Comparison of ENCODE assay signal across 13 cellular contexts in genomic region chr19:6708913-6709312, GRCh38. TPM values are rescaled to one million over a fixed set of nuclear protein-coding genes. Genes with fewer than 3 reads are reported as not detected.
DNase-seq lines count a peak whose midpoint lies in the region; ATAC-seq, FAIRE-seq and TF ChIP-seq lines count a peak whose summit lies in the region.
"Not testable (repeated sequence)": the region's sequence is repeated elsewhere in the genome, so short reads cannot be mapped to it uniquely, and the experiment has no call there.
"Had no signal": no experiment of that assay in that cellular context is flagged by ENCODE, and none has a peak within 500 bp of the region (broad histone marks: within the 10 kb centered on the region; RNA-seq: fewer than 3 reads in every experiment).

No MANE protein-coding gene starts in this region.

- 0 out of 2 replicates have a peak, but pooled peaks cover 23% of the 10 kb centered on the region for H3K4me1 ChIP-seq in HepG2 (ENCODE audit: insufficient read depth, low read length)
- H3K4me1 ChIP-seq in lower lobe of right lung = not testable (repeated sequence)

- intact Hi-C loops in Right ventricle myocardium inferior (cut with DNase I); HepG2 (cut with micrococcal nuclease; ENCODE audit: unreplicated experiment); lower lobe of right lung (cut with DNase I); posterior vena cava (cut with DNase I): not testable (repeated sequence)

- WGBS in HepG2 (ENCODE audit: low lambda C conversion rate) = 97% methylated on average over 12 of the region's 12 CpGs

- not testable (repeated sequence) for H3K27ac ChIP-seq in HepG2 (ENCODE audit: extremely low read length, insufficient read depth, low read length); lower lobe of right lung

- BruUV-seq in HepG2 (replicated peaks; lab: Mats Ljungman, UMichigan) = not testable (repeated sequence)

- H2AFZ ChIP-seq in HepG2 (ENCODE audit: low read length) = not testable (repeated sequence)

- not testable (repeated sequence) for FAIRE-seq in HepG2 (lab: Jason Lieb, UNC)

- POLR2A ChIA-PET in HepG2 (lab: Yijun Ruan, JAX) = interaction anchor here (0.7 to 0.9 kb wide), 3 partner anchors 12 to 24 kb away, joined by 3 to 4 read pairs (median 3); partner anchors contain the start of gene C3

- not testable (repeated sequence) for TF ChIP-seq EP300 in HepG2 (IDR thresholded peaks at IDR 0.05; ENCODE audit: low read depth in 2 of 2, low read length in 2 of 2); HepG2 (CRISPR knock-in tag; IDR thresholded peaks at IDR 0.05; ENCODE audit: borderline replicate concordance)

- not testable (repeated sequence) for H3K4me2 ChIP-seq in HepG2 (ENCODE audit: low read depth, low read length)

- peak overlapping the region; percentile 8 for H3K27ac Mint-ChIP-seq in stimulated activated effector memory CD8-positive, alpha-beta T cell treated with anti-CD3 and anti-CD28 coated beads, Interleukin-12 subunit alpha, Interleukin-12 subunit beta, amount 100 ng/mL, for 72 hours

- not testable (repeated sequence) for TF ChIP-seq CTCF in HepG2 (CRISPR knock-in tag; IDR thresholded peaks at IDR 0.05); lower lobe of right lung (IDR thresholded peaks at IDR 0.05)

- H3K36me3 ChIP-seq in HepG2 (replicated peaks in 1 of 2; ENCODE audit: control insufficient read depth in 1 of 2, insufficient read depth in 2 of 2, low read length in 2 of 2) = peaks cover 33 to 83% of the 10 kb centered on the region in 2 experiments
- peaks cover 50% of the 10 kb centered on the region for H3K36me3 ChIP-seq in lower lobe of right lung

- H3K36me3 Mint-ChIP-seq in stimulated activated effector memory CD8-positive, alpha-beta T cell treated with anti-CD3 and anti-CD28 coated beads, Interleukin-12 subunit alpha, Interleukin-12 subunit beta, amount 100 ng/mL, for 72 hours = not testable (repeated sequence)

- in situ Hi-C loops in HepG2 (cut with HindIII; ENCODE audit: extremely low pct_ligation_motif_present, low pct_unique_long_range_greater_than_20kb) = not testable (repeated sequence)

- not testable (repeated sequence) for H3K9ac ChIP-seq in HepG2 (ENCODE audit: insufficient read depth, low read depth, low read length)

- H3K4me1 Mint-ChIP-seq in stimulated activated effector memory CD8-positive, alpha-beta T cell treated with anti-CD3 and anti-CD28 coated beads, Interleukin-12 subunit alpha, Interleukin-12 subunit beta, amount 100 ng/mL, for 72 hours = peaks cover 22% of the 10 kb centered on the region

- not testable (repeated sequence) for H3K27me3 ChIP-seq in HepG2 (ENCODE audit: control insufficient read depth in 1 of 2, insufficient read depth in 2 of 2, low read length in 2 of 2); lower lobe of right lung (ENCODE audit: low read depth)

- not testable (repeated sequence) for ATAC-seq in Right ventricle myocardium inferior; HepG2; lower lobe of right lung; stimulated activated effector memory CD8-positive, alpha-beta T cell treated with anti-CD3 and anti-CD28 coated beads, Interleukin-12 subunit alpha, Interleukin-12 subunit beta, amount 100 ng/mL, for 72 hours

- not testable (repeated sequence) for TF ChIP-seq RAD21 in HepG2 (CRISPR knock-in tag; IDR thresholded peaks at IDR 0.05)

- H3K4me3 ChIP-seq in HepG2 (replicated peaks in 1 of 3; ENCODE audit: insufficient read depth in 1 of 3, low read depth in 2 of 3, low read length in 3 of 3); lower lobe of right lung: not testable (repeated sequence)

- not testable (repeated sequence) for TF ChIP-seq POLR2A in HepG2 (IDR thresholded peaks at IDR 0.05; ENCODE audit: insufficient read depth in 1 of 2, low read depth in 2 of 2, low read length in 2 of 2)

- not testable (repeated sequence) for H3K9me3 ChIP-seq in HepG2 (ENCODE audit: low read length); lower lobe of right lung

- DNase-seq in Right ventricle myocardium inferior (ENCODE audit: missing footprints) (peak; percentile 45), lower lobe of right lung (peak; percentile 4), posterior vena cava (ENCODE audit: low spot score) (peak; percentile 34)
- DNase-seq in HepG2 (ENCODE audit: low spot score); stimulated activated effector memory CD8-positive, alpha-beta T cell treated with anti-CD3 and anti-CD28 coated beads, Interleukin-12 subunit alpha, Interleukin-12 subunit beta, amount 100 ng/mL, for 72 hours (ENCODE audit: low spot score in 2 of 2): not testable (repeated sequence)

- CTCF ChIA-PET in HepG2 (lab: Yijun Ruan, JAX; ENCODE audit: low intra/inter-chr PET ratio, low total read pairs) = not testable (repeated sequence)

- not testable (repeated sequence) for H3K4me3 Mint-ChIP-seq in stimulated activated effector memory CD8-positive, alpha-beta T cell treated with anti-CD3 and anti-CD28 coated beads, Interleukin-12 subunit alpha, Interleukin-12 subunit beta, amount 100 ng/mL, for 72 hours

- not testable (repeated sequence) for H3K9me3 Mint-ChIP-seq in stimulated activated effector memory CD8-positive, alpha-beta T cell treated with anti-CD3 and anti-CD28 coated beads, Interleukin-12 subunit alpha, Interleukin-12 subunit beta, amount 100 ng/mL, for 72 hours

- peaks cover 70% of the 10 kb centered on the region for H4K20me1 ChIP-seq in HepG2 (ENCODE audit: insufficient read depth, low read length)

- not testable (repeated sequence) for H3K79me2 ChIP-seq in HepG2 (ENCODE audit: insufficient read depth, low read length)

RNA-seq across cellular contexts. Expression of gene C3, which starts 11.5 kb away (rescaled TPM):
- total RNA-seq in Right ventricle myocardium inferior (482 TPM), HepG2 (2016; rRNA removed; fragmentation: Illumina TruSeq; extraction: Trizol) (700 and 1,455 TPM in 2 replicates), lower lobe of right lung (1,321 TPM), posterior vena cava (1,000 to 10,000 TPM in 1 of 2 donors, 100 to 1,000 TPM in 1; 929 to 2,763 TPM)
- total RNA-seq in HepG2 (2016; cell fraction: cytosol; rRNA removed; fragmentation: Illumina TruSeq; extraction: Trizol; ENCODE audit: low read depth) = 160 and 192 TPM in 2 replicates
- total RNA-seq in HepG2 (2016; cell fraction: insoluble cytoplasmic fraction; rRNA removed; fragmentation: Illumina TruSeq; extraction: Trizol) = 643 and 1,412 TPM in 2 replicates
- 268 and 291 TPM in 2 replicates for total RNA-seq in HepG2 (2016; cell fraction: membrane; rRNA removed; fragmentation: Illumina TruSeq; extraction: Trizol)
- total RNA-seq in HepG2 (2016; cell fraction: nucleus; rRNA removed; fragmentation: Illumina TruSeq; extraction: Trizol) = 1,410 and 1,846 TPM in 2 replicates
- 6,272 and 9,798 TPM in 2 replicates for polyA plus RNA-seq in HepG2 (2011; rRNA removed)
- 4,601 and 7,618 TPM in 2 replicates for polyA plus RNA-seq in HepG2 (2011; cell fraction: cytosol; rRNA removed)
- 6,023 and 6,891 TPM in 2 replicates for polyA plus RNA-seq in HepG2 (2011; cell fraction: nucleus; rRNA removed)
- 3,859 and 6,494 TPM in 2 replicates for polyA plus RNA-seq in HepG2 (2012)
- polyA plus RNA-seq in HepG2 (2016; cell fraction: cytosol; fragmentation: Illumina TruSeq; extraction: Trizol; ENCODE audit: low read depth) = 195 and 210 TPM in 2 replicates
- 903 and 1,023 TPM in 2 replicates for polyA plus RNA-seq in HepG2 (2016; cell fraction: insoluble cytoplasmic fraction; fragmentation: Illumina TruSeq; extraction: Trizol; ENCODE audit: low read depth)
- 286 and 340 TPM in 2 replicates for polyA plus RNA-seq in HepG2 (2016; cell fraction: membrane; fragmentation: Illumina TruSeq; extraction: Trizol; ENCODE audit: low read depth)
- polyA plus RNA-seq in HepG2 (2016; cell fraction: nucleus; fragmentation: Illumina TruSeq; extraction: Trizol; ENCODE audit: insufficient read depth, low read depth) = 3,631 and 3,793 TPM in 2 replicates
- polyA minus RNA-seq in HepG2 (2011; rRNA and poly(A)+ RNA removed; ENCODE audit: low replicate concordance) = 785 and 9,683 TPM in 2 replicates
- polyA minus RNA-seq in HepG2 (2011; cell fraction: cytosol; rRNA and poly(A)+ RNA removed) = 2,000 and 4,520 TPM in 2 replicates
- 1,680 and 2,385 TPM in 2 replicates for polyA minus RNA-seq in HepG2 (2011; cell fraction: nucleus; rRNA and poly(A)+ RNA removed)
- total RNA-seq: CD4-positive, CD25-positive, alpha-beta regulatory T cell had no signal
- polyA plus RNA-seq: CD4-positive, alpha-beta memory T cell; CD4-positive, CD25-positive, alpha-beta regulatory T cell; CD8-positive, alpha-beta memory T cell had no signal

RNA-seq across cellular contexts. Expression of gene GPR108, which starts 28.5 kb away (rescaled TPM):
- total RNA-seq in Right ventricle myocardium inferior (23.9 TPM), HepG2 (2016; rRNA removed; fragmentation: Illumina TruSeq; extraction: Trizol) (24.1 and 36.4 TPM in 2 replicates), lower lobe of right lung (87.0 TPM), posterior vena cava (10 to 100 TPM; 39.3 to 43.4 TPM)
- total RNA-seq in HepG2 (2016; cell fraction: cytosol; rRNA removed; fragmentation: Illumina TruSeq; extraction: Trizol; ENCODE audit: low read depth) = 38.0 and 46.7 TPM in 2 replicates
- total RNA-seq in HepG2 (2016; cell fraction: insoluble cytoplasmic fraction; rRNA removed; fragmentation: Illumina TruSeq; extraction: Trizol) = 17.4 and 36.4 TPM in 2 replicates
- 50.7 and 59.0 TPM in 2 replicates for total RNA-seq in HepG2 (2016; cell fraction: membrane; rRNA removed; fragmentation: Illumina TruSeq; extraction: Trizol)
- 28.9 and 37.5 TPM in 2 replicates for total RNA-seq in HepG2 (2016; cell fraction: nucleus; rRNA removed; fragmentation: Illumina TruSeq; extraction: Trizol)
- 63.0 and 69.7 TPM in 2 replicates for polyA plus RNA-seq in HepG2 (2011; rRNA removed)
- polyA plus RNA-seq in HepG2 (2011; cell fraction: cytosol; rRNA removed) = 52.1 and 59.5 TPM in 2 replicates
- 207 and 243 TPM in 2 replicates for polyA plus RNA-seq in HepG2 (2011; cell fraction: nucleus; rRNA removed)
- polyA plus RNA-seq in HepG2 (2012) = 28.8 and 45.1 TPM in 2 replicates
- 45.8 and 48.0 TPM in 2 replicates for polyA plus RNA-seq in HepG2 (2016; cell fraction: cytosol; fragmentation: Illumina TruSeq; extraction: Trizol; ENCODE audit: low read depth)
- polyA plus RNA-seq in HepG2 (2016; cell fraction: insoluble cytoplasmic fraction; fragmentation: Illumina TruSeq; extraction: Trizol; ENCODE audit: low read depth) = 22.1 and 29.5 TPM in 2 replicates
- polyA plus RNA-seq in HepG2 (2016; cell fraction: membrane; fragmentation: Illumina TruSeq; extraction: Trizol; ENCODE audit: low read depth) = 52.9 and 59.3 TPM in 2 replicates
- 87.3 and 93.9 TPM in 2 replicates for polyA plus RNA-seq in HepG2 (2016; cell fraction: nucleus; fragmentation: Illumina TruSeq; extraction: Trizol; ENCODE audit: insufficient read depth, low read depth)
- 154 and 189 TPM in 2 replicates for polyA minus RNA-seq in HepG2 (2011; rRNA and poly(A)+ RNA removed; ENCODE audit: low replicate concordance)
- 18.7 and 18.9 TPM in 2 replicates for polyA minus RNA-seq in HepG2 (2011; cell fraction: cytosol; rRNA and poly(A)+ RNA removed)
- polyA minus RNA-seq in HepG2 (2011; cell fraction: nucleus; rRNA and poly(A)+ RNA removed) = 28.3 and 32.7 TPM in 2 replicates

RNA-seq across cellular contexts. Expression of gene TRIP10, which starts 30.6 kb away (rescaled TPM):
- total RNA-seq in Right ventricle myocardium inferior (147 TPM), HepG2 (2016; rRNA removed; fragmentation: Illumina TruSeq; extraction: Trizol) (24.1 and 32.5 TPM in 2 replicates), lower lobe of right lung (65.8 TPM), posterior vena cava (10 to 100 TPM; 83.2 to 92.6 TPM)
- total RNA-seq in HepG2 (2016; cell fraction: cytosol; rRNA removed; fragmentation: Illumina TruSeq; extraction: Trizol; ENCODE audit: low read depth) = 14.5 and 17.4 TPM in 2 replicates
- total RNA-seq in HepG2 (2016; cell fraction: insoluble cytoplasmic fraction; rRNA removed; fragmentation: Illumina TruSeq; extraction: Trizol) = 21.0 and 35.2 TPM in 2 replicates
- total RNA-seq in HepG2 (2016; cell fraction: membrane; rRNA removed; fragmentation: Illumina TruSeq; extraction: Trizol) = 24.2 and 24.9 TPM in 2 replicates
- 15.8 and 19.9 TPM in 2 replicates for total RNA-seq in HepG2 (2016; cell fraction: nucleus; rRNA removed; fragmentation: Illumina TruSeq; extraction: Trizol)
- 33.2 and 39.4 TPM in 2 replicates for polyA plus RNA-seq in HepG2 (2011; rRNA removed)
- polyA plus RNA-seq in HepG2 (2011; cell fraction: cytosol; rRNA removed) = 27.2 and 31.9 TPM in 2 replicates
- 93.2 and 99.5 TPM in 2 replicates for polyA plus RNA-seq in HepG2 (2011; cell fraction: nucleus; rRNA removed)
- polyA plus RNA-seq in HepG2 (2012) = 45.5 and 60.4 TPM in 2 replicates
- 20.7 and 22.0 TPM in 2 replicates for polyA plus RNA-seq in HepG2 (2016; cell fraction: cytosol; fragmentation: Illumina TruSeq; extraction: Trizol; ENCODE audit: low read depth)
- polyA plus RNA-seq in HepG2 (2016; cell fraction: insoluble cytoplasmic fraction; fragmentation: Illumina TruSeq; extraction: Trizol; ENCODE audit: low read depth) = 32.6 and 39.0 TPM in 2 replicates
- polyA plus RNA-seq in HepG2 (2016; cell fraction: membrane; fragmentation: Illumina TruSeq; extraction: Trizol; ENCODE audit: low read depth) = 29.2 and 30.7 TPM in 2 replicates
- 79.8 and 91.2 TPM in 2 replicates for polyA plus RNA-seq in HepG2 (2016; cell fraction: nucleus; fragmentation: Illumina TruSeq; extraction: Trizol; ENCODE audit: insufficient read depth, low read depth)
- polyA minus RNA-seq in HepG2 (2011; rRNA and poly(A)+ RNA removed; ENCODE audit: low replicate concordance) = 17.1 and 24.3 TPM in 2 replicates
- polyA minus RNA-seq in HepG2 (2011; cell fraction: cytosol; rRNA and poly(A)+ RNA removed) = 14.9 and 15.0 TPM in 2 replicates
- 19.4 and 20.3 TPM in 2 replicates for polyA minus RNA-seq in HepG2 (2011; cell fraction: nucleus; rRNA and poly(A)+ RNA removed)

RNA-seq across cellular contexts. Expression of gene TNFSF14, which starts 39.0 kb away (rescaled TPM):
- total RNA-seq in Right ventricle myocardium inferior (0.73 TPM), HepG2 (2016; rRNA removed; fragmentation: Illumina TruSeq; extraction: Trizol) (0.17 and 0.49 TPM in 2 replicates), lower lobe of right lung (3.3 TPM), posterior vena cava (1 to 10 TPM; 1.4 to 1.6 TPM)
- total RNA-seq in HepG2 (2016; cell fraction: cytosol; rRNA removed; fragmentation: Illumina TruSeq; extraction: Trizol; ENCODE audit: low read depth) = 0.09 and 0.10 TPM in 2 replicates
- 0.10 and 0.69 TPM in 2 replicates for total RNA-seq in HepG2 (2016; cell fraction: insoluble cytoplasmic fraction; rRNA removed; fragmentation: Illumina TruSeq; extraction: Trizol)
- 0.10 and 0.15 TPM in 2 replicates for total RNA-seq in HepG2 (2016; cell fraction: membrane; rRNA removed; fragmentation: Illumina TruSeq; extraction: Trizol)
- 0.88 and 1.2 TPM in 2 replicates for total RNA-seq in HepG2 (2016; cell fraction: nucleus; rRNA removed; fragmentation: Illumina TruSeq; extraction: Trizol)
- polyA plus RNA-seq in HepG2 (2011; rRNA removed) = 9.1 and 10.0 TPM in 2 replicates
- polyA plus RNA-seq in HepG2 (2011; cell fraction: cytosol; rRNA removed) = 1.9 and 2.2 TPM in 2 replicates
- 37.9 and 38.9 TPM in 2 replicates for polyA plus RNA-seq in HepG2 (2011; cell fraction: nucleus; rRNA removed)
- 1.7 and 3.2 TPM in 2 replicates for polyA plus RNA-seq in HepG2 (2012)
- 0.03 and 0.10 TPM in 2 replicates for polyA plus RNA-seq in HepG2 (2016; cell fraction: cytosol; fragmentation: Illumina TruSeq; extraction: Trizol; ENCODE audit: low read depth)
- 0.17 TPM in 2 replicates for polyA plus RNA-seq in HepG2 (2016; cell fraction: insoluble cytoplasmic fraction; fragmentation: Illumina TruSeq; extraction: Trizol; ENCODE audit: low read depth)
- polyA plus RNA-seq in HepG2 (2016; cell fraction: membrane; fragmentation: Illumina TruSeq; extraction: Trizol; ENCODE audit: low read depth) = 0.11 and 0.23 TPM in 2 replicates
- 7.9 and 8.1 TPM in 2 replicates for polyA plus RNA-seq in HepG2 (2016; cell fraction: nucleus; fragmentation: Illumina TruSeq; extraction: Trizol; ENCODE audit: insufficient read depth, low read depth)
- polyA minus RNA-seq in HepG2 (2011; rRNA and poly(A)+ RNA removed; ENCODE audit: low replicate concordance) = 0.68 and 5.9 TPM in 2 replicates
- 0.30 and 0.70 TPM in 2 replicates for polyA minus RNA-seq in HepG2 (2011; cell fraction: cytosol; rRNA and poly(A)+ RNA removed)
- polyA minus RNA-seq in HepG2 (2011; cell fraction: nucleus; rRNA and poly(A)+ RNA removed) = 10.8 and 14.2 TPM in 2 replicates
- total RNA-seq: A673, Daoy, G401 had no signal
- polyA plus RNA-seq: AG04450 had no signal

RNA-seq across cellular contexts. Expression of gene SH2D3A, which starts 58.3 kb away (rescaled TPM):
- not detected for total RNA-seq in Right ventricle myocardium inferior
- 0.60 and 1.0 TPM in 2 replicates for total RNA-seq in HepG2 (2016; rRNA removed; fragmentation: Illumina TruSeq; extraction: Trizol)
- total RNA-seq in HepG2 (2016; cell fraction: cytosol; rRNA removed; fragmentation: Illumina TruSeq; extraction: Trizol; ENCODE audit: low read depth) = 0.61 and 1.1 TPM in 2 replicates
- 0.82 and 1.2 TPM in 2 replicates for total RNA-seq in HepG2 (2016; cell fraction: insoluble cytoplasmic fraction; rRNA removed; fragmentation: Illumina TruSeq; extraction: Trizol)
- 1.00 and 1.4 TPM in 2 replicates for total RNA-seq in HepG2 (2016; cell fraction: membrane; rRNA removed; fragmentation: Illumina TruSeq; extraction: Trizol)
- total RNA-seq in HepG2 (2016; cell fraction: nucleus; rRNA removed; fragmentation: Illumina TruSeq; extraction: Trizol) = 0.81 and 1.2 TPM in 2 replicates
- polyA plus RNA-seq in HepG2 (2011; rRNA removed) = 1.8 and 2.2 TPM in 2 replicates
- polyA plus RNA-seq in HepG2 (2011; cell fraction: cytosol; rRNA removed) = 0.97 and 1.7 TPM in 2 replicates
- polyA plus RNA-seq in HepG2 (2011; cell fraction: nucleus; rRNA removed) = 2.5 and 3.9 TPM in 2 replicates
- 1.7 and 1.9 TPM in 2 replicates for polyA plus RNA-seq in HepG2 (2012)
- polyA plus RNA-seq in HepG2 (2016; cell fraction: cytosol; fragmentation: Illumina TruSeq; extraction: Trizol; ENCODE audit: low read depth) = 0.81 and 0.84 TPM in 2 replicates
- 1.0 and 1.5 TPM in 2 replicates for polyA plus RNA-seq in HepG2 (2016; cell fraction: insoluble cytoplasmic fraction; fragmentation: Illumina TruSeq; extraction: Trizol; ENCODE audit: low read depth)
- polyA plus RNA-seq in HepG2 (2016; cell fraction: membrane; fragmentation: Illumina TruSeq; extraction: Trizol; ENCODE audit: low read depth) = 0.56 and 0.95 TPM in 2 replicates
- 1.2 and 2.2 TPM in 2 replicates for polyA plus RNA-seq in HepG2 (2016; cell fraction: nucleus; fragmentation: Illumina TruSeq; extraction: Trizol; ENCODE audit: insufficient read depth, low read depth)
- 2.2 and 18.7 TPM in 2 replicates for polyA minus RNA-seq in HepG2 (2011; rRNA and poly(A)+ RNA removed; ENCODE audit: low replicate concordance)
- polyA minus RNA-seq in HepG2 (2011; cell fraction: cytosol; rRNA and poly(A)+ RNA removed) = 0.70 and 0.89 TPM in 2 replicates
- polyA minus RNA-seq in HepG2 (2011; cell fraction: nucleus; rRNA and poly(A)+ RNA removed) = 2.1 and 2.3 TPM in 2 replicates
- 21.2 TPM for total RNA-seq in lower lobe of right lung
- under 1 TPM; 0.37 to 0.52 TPM for total RNA-seq in posterior vena cava
- polyA plus RNA-seq: AG04450, CD14-positive monocyte had no signal
